In the genomic region with DNA sequence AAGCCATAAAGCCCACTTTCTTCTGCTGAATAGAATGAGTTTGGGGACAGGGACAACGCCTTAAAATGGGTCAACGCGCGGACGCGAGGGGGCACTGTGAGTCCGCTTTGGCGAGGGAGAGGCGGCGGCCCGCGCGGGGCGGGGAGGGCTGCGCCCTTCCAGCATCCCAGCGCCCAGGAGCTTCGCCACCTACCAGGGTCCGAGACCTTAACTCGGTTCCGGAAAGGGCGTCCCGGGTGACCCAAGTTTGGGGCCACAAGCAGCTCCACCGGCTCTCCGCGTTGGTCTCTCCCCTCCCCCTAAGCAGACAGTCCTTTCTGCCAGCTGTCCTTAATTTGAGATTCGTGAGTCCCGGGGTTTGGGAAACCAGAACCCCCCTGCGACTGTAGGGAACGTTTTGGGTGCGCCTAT, we compare ENCODE assay signal across 8 cellular contexts. TPM values are rescaled to one million over a fixed set of nuclear protein-coding genes. Genes with fewer than 3 reads are reported as not detected.
DNase-seq lines count a peak whose midpoint lies in the region; ATAC-seq and TF ChIP-seq lines count a peak whose summit lies in the region.

No MANE protein-coding gene starts in this region.

- H3K4me3 ChIP-seq in BJ (ENCODE audit: low read depth, low read length), result peak overlapping the region; percentile 67
- peak overlapping the region; percentile 83 for H3K4me3 ChIP-seq in colonic mucosa

- H3K27ac ChIP-seq in colonic mucosa, result no peak overlapping the region

- ATAC-seq in GM19372 (IDR thresholded peaks at IDR 0.05; ENCODE audit: low read depth, unreplicated experiment) (peak; percentile 46), left colon (peak; percentile 62)

- TF ChIP-seq CTCF in BJ (IDR thresholded peaks at IDR 0.05; ENCODE audit: insufficient read depth, low read depth, low read length) (peak; percentile 89), colonic mucosa (IDR thresholded peaks at IDR 0.05) (peak; percentile 80)

- DNase-seq in BJ (ENCODE audit: low read depth), result no peak
- peak; percentile 6 for DNase-seq in SKM-1 (lab: John Stamatoyannopoulos, UW; ENCODE audit: unreplicated experiment)
- peak; percentile 87 for DNase-seq in colonic mucosa
- DNase-seq in left colon, result peak; percentile 54 to 88
- DNase-seq in stimulated activated CD4-positive, alpha-beta T cell treated with anti-CD3 and anti-CD28 coated beads, Interleukin-2, amount 100 ng/mL, for 24 hours, result peak; percentile 50 to 77
- no peak for DNase-seq in NCI-H1092 (lab: John Stamatoyannopoulos, UW)

- H3K27me3 ChIP-seq in BJ (ENCODE audit: control insufficient read depth, insufficient read depth, low read length) (peaks cover 3% of the 10 kb centered on the region; the same call in 1 of the 2 replicates), colonic mucosa (no peaks in the 10 kb centered on the region)

- TF ChIP-seq EP300 in Ishikawa (IDR thresholded peaks at IDR 0.05; ENCODE audit: borderline replicate concordance), result no peak

- peak; percentile 92 for TF ChIP-seq RAD21 in Ishikawa (IDR thresholded peaks at IDR 0.05; ENCODE audit: low read depth)

- intact Hi-C loops in colonic mucosa (cut with DNase I), result loop anchor here (2.0 to 10.0 kb wide), 3 partner anchors 466 to 958 kb away; no protein-coding TSS in a partner anchor
- intact Hi-C loops in left colon (cut with DNase I, micrococcal nuclease), result loop anchor here in 1 of 2 donors (2.0 kb wide), 1 partner anchor 658 kb away; no protein-coding TSS in a partner anchor

- peak overlapping the region in 1 of 2 donors; percentile 81 for H3K9ac ChIP-seq in colonic mucosa (ENCODE audit: low read depth in 2 of 2, low read length in 2 of 2)

- CTCF ChIA-PET in BJ (lab: Yijun Ruan, JAX), result interaction anchor here (0.6 to 3.7 kb wide), 36 partner anchors 8 to 1003 kb away, joined by 3 to 43 read pairs (median 4); no protein-coding TSS in a partner anchor

- H3K36me3 ChIP-seq in BJ (ENCODE audit: control insufficient read depth, insufficient read depth, low read length), result no peaks in the 10 kb centered on the region
- H3K36me3 ChIP-seq in colonic mucosa, result no peaks in the 10 kb centered on the region

- H3K9me3 ChIP-seq in colonic mucosa, result no peaks in the 10 kb centered on the region

- POLR2A ChIA-PET in BJ (lab: Charles Lee), result no interaction called here

- no peaks in the 10 kb centered on the region for H3K4me1 ChIP-seq in colonic mucosa

TF ChIP-seq in Ishikawa, 13 proteins besides CTCF, POLR2A, EP300 and RAD21:
- TF ChIP-seq CREB1 (IDR thresholded peaks at IDR 0.05; ENCODE audit: low read depth), result no peak
- TF ChIP-seq ZBTB7A (IDR thresholded peaks at IDR 0.05; ENCODE audit: low read depth), result peak; percentile 52; the same call in 1 of the 2 replicates
TF ChIP-seq in Ishikawa: peak in this region for 1.

RNA-seq across cellular contexts. Expression of a gene that starts 1.8 kb away (rescaled TPM):
- 3.3 and 6.0 TPM in 2 replicates for polyA plus RNA-seq in BJ (2011; rRNA removed)
- polyA minus RNA-seq in BJ (2011; rRNA and poly(A)+ RNA removed), result 6.1 and 6.6 TPM in 2 replicates
- total RNA-seq in colonic mucosa (10 to 100 TPM; 11.8 to 13.8 TPM), left colon (10 to 100 TPM in 1 of 2 donors, 1 to 10 TPM in 1; 8.1 to 13.4 TPM)

Comparison
In these comparisons a context has a peak if more than half of its experiments do, and no peak if none do; other contexts are left out.
1. DNase-seq: peak in SKM-1 (single experiment), colonic mucosa (single experiment), left colon (2 of 2) and stimulated activated CD4-positive, alpha-beta T cell treated with anti-CD3 and anti-CD28 coated beads, Interleukin-2, amount 100 ng/mL, for 24 hours (2 of 2); none in BJ (single experiment) and NCI-H1092 (single experiment).